Comparison of ENCODE assay signal across 14 cellular contexts in genomic region chr20:20334489-20334888, GRCh38. TPM values are rescaled to one million over a fixed set of nuclear protein-coding genes. Genes with fewer than 3 reads are reported as not detected.
DNase-seq lines count a peak whose midpoint lies in the region; ATAC-seq and TF ChIP-seq lines count a peak whose summit lies in the region.
"Had no signal": no experiment of that assay in that cellular context is flagged by ENCODE, and none has a peak within 500 bp of the region (broad histone marks: within the 10 kb centered on the region; RNA-seq: fewer than 3 reads in every experiment).

No MANE protein-coding gene starts in this region.

- H3K27me3 Mint-ChIP-seq in GM23338 (ENCODE audit: insufficient read depth, low read depth, poor library complexity) = no peaks in the 10 kb centered on the region

- no peaks in the 10 kb centered on the region for H3K9me2 ChIP-seq in GM23338 (ENCODE audit: insufficient read depth)

- H3K27ac Mint-ChIP-seq in GM23338 = no peak overlapping the region

- no peaks in the 10 kb centered on the region for H4K20me1 ChIP-seq in GM23338 (replicated peaks; ENCODE audit: insufficient read depth)

- H3K36me3 Mint-ChIP-seq in GM23338 (ENCODE audit: low read depth) = no peaks in the 10 kb centered on the region; the same call in 2 of the 3 replicates

- no peak overlapping the region for H2AFZ ChIP-seq in GM23338
- H2AFZ ChIP-seq: parathyroid adenoma had no signal

- ATAC-seq in GM18519 (IDR thresholded peaks at IDR 0.05; ENCODE audit: low FRiP score, unreplicated experiment) (peak; percentile 87), GM21390 (IDR thresholded peaks at IDR 0.05; ENCODE audit: unreplicated experiment) (peak; percentile 92), HG03066 (IDR thresholded peaks at IDR 0.05; ENCODE audit: low read depth, unreplicated experiment) (peak; percentile 98), GM23338 (no peak)
- ATAC-seq: HCT116 had no signal

- no peak overlapping the region for H3K4me3 Mint-ChIP-seq in GM23338

- no peak overlapping the region for H3K4me3 ChIP-seq in GM23338
- H3K4me3 ChIP-seq: esophagus muscularis mucosa had no signal

- H3K4me1 ChIP-seq in GM23338 (ENCODE audit: insufficient read depth) = no peaks in the 10 kb centered on the region
- H3K4me1 ChIP-seq: esophagus muscularis mucosa, parathyroid adenoma had no signal

- H3K27ac ChIP-seq in GM23338 (ENCODE audit: low read depth) = no peak overlapping the region
- H3K27ac ChIP-seq: esophagus muscularis mucosa, parathyroid adenoma had no signal

- H3K36me3 ChIP-seq in GM23338 (ENCODE audit: insufficient read depth) = no peaks in the 10 kb centered on the region
- H3K36me3 ChIP-seq: esophagus muscularis mucosa had no signal

- no peaks in the 10 kb centered on the region for H3K4me1 Mint-ChIP-seq in GM23338

- DNase-seq in RPMI8226 (peak; percentile 51), GM23338 (ENCODE audit: low spot score) (no peak), retina (no peak), DMS114 treated with DMSO at 0.1 percent for 48 hours (lab: John Stamatoyannopoulos, UW; ENCODE audit: unreplicated experiment) (no peak), activated gamma-delta T cell treated with Interleukin-2 at 50 U/mL for 16 hours (no peak)
- DNase-seq: activated CD4-positive, alpha-beta T cell treated with anti-CD3 and anti-CD28 coated beads, Interleukin-2, amount 50 U/mL, for 1 hour; left cardiac atrium; NCI-H1105 treated with DMSO at 0.1 percent for 48 hours had no signal

- no peak overlapping the region for H3K4me2 ChIP-seq in GM23338

- H3K79me2 ChIP-seq in GM23338 (replicated peaks; ENCODE audit: insufficient read depth) = no peaks in the 10 kb centered on the region
- H3K79me2 ChIP-seq: parathyroid adenoma had no signal

- TF ChIP-seq CTCF in GM23338 (conservative IDR thresholded peaks at IDR 0.05; ENCODE audit: low read depth in 2 of 2) = no peak

- no peaks in the 10 kb centered on the region for H3K27me3 ChIP-seq in GM23338 (ENCODE audit: insufficient read depth)

- no peaks in the 10 kb centered on the region for H3F3A ChIP-seq in GM23338 (replicated peaks; ENCODE audit: low read depth)

- peaks cover 10% of the 10 kb centered on the region; the same call in 1 of the 3 replicates for H3K9me3 Mint-ChIP-seq in GM23338

TF ChIP-seq in GM23338, 12 proteins besides CTCF, POLR2A, EP300 and RAD21:
- TF ChIP-seq POLR2AphosphoS5 (IDR thresholded peaks at IDR 0.05; ENCODE audit: low read depth) = no peak
TF ChIP-seq in GM23338: peak in this region for 0.

RNA-seq across cellular contexts. Expression of gene INSM1, which starts 33.4 kb away (rescaled TPM):
- total RNA-seq in GM23338 (2014; rRNA removed; shearing (Covaris generic)) = 1.2 and 2.2 TPM in 2 replicates
- 0.55 and 0.61 TPM in 2 replicates for polyA plus RNA-seq in GM23338 (2016; fragmentation: Nextera tagmentation; extraction: Ambion mirVana)
- total RNA-seq: esophagus muscularis mucosa, left cardiac atrium had no signal
